8 cellular contexts compared by ENCODE assay signal in genomic region chrX:70133303-70134115, GRCh38. TPM values are rescaled to one million over a fixed set of nuclear protein-coding genes. Genes with fewer than 3 reads are reported as not detected.
A peak's percentile ranks its signal among the peaks of the same experiment; 100 is the strongest.
DNase-seq lines count a peak whose midpoint lies in the region; ATAC-seq and TF ChIP-seq lines count a peak whose summit lies in the region.

Gene IGBP1, plus strand, starts transcription at chrX:70133447. Its CDS starts 501 bp downstream, at chrX:70133948.

- DNase-seq in NCI-H1417 (lab: John Stamatoyannopoulos, UW), result peak; percentile 79 to 94 (median 81)
- peak; percentile 75 for DNase-seq in T follicular helper cell (ENCODE audit: low read depth)
- DNase-seq in adipocyte (ENCODE audit: low read depth), result peak; percentile 87
- DNase-seq in heart left ventricle, result peak; percentile 77 to 86 (median 84)
- DNase-seq in posterior cingulate gyrus, result peak; percentile 68 to 97 (median 76)
- peak; percentile 84 to 85 for DNase-seq in upper lobe of left lung

- peak within 1 kb of the TSS; percentile 65 for H3K4me3 ChIP-seq in GM12875 (ENCODE audit: low read depth, low read length)
- peak within 1 kb of the TSS; percentile 89 for H3K4me3 ChIP-seq in adipocyte (ENCODE audit: low read length)
- H3K4me3 ChIP-seq in heart left ventricle, result peak within 1 kb of the TSS; percentile 49 to 90 (median 77)
- H3K4me3 ChIP-seq in upper lobe of left lung, result peak within 1 kb of the TSS; percentile 36 to 81 (median 74)

- intact Hi-C loops in heart left ventricle (cut with DNase I) (loop anchor here in 1 of 10 donors (10.0 kb wide), 1 partner anchor 151 kb away; the partner anchor contains the start of genes PDZD11 and RAB41), posterior cingulate gyrus (cut with DNase I) (loop anchor here (2.0 kb wide), 1 partner anchor 299 kb away; no protein-coding TSS in a partner anchor)

- TF ChIP-seq POLR2A in heart left ventricle (IDR thresholded peaks at IDR 0.05) (no peak), upper lobe of left lung (IDR thresholded peaks at IDR 0.05) (peak in 1 of 4 donors; percentile 59)

- peak within 1 kb of the TSS; percentile 86 for H3K9ac ChIP-seq in adipocyte (ENCODE audit: low read length)

- peak within 1 kb of the TSS; percentile 55 to 91 (median 80) for H3K27ac ChIP-seq in heart left ventricle
- peak within 1 kb of the TSS; percentile 85 to 88 (median 86) for H3K27ac ChIP-seq in upper lobe of left lung

- 0 to 42% (median 15%) methylated on average over 59 of the region's 59 CpGs for WGBS in heart left ventricle, 4 donors
- WGBS in upper lobe of left lung, 2 donors, result 1 to 36% methylated on average over 16 to 58 of the region's 59 CpGs

- H3K4me1 ChIP-seq in adipocyte (ENCODE audit: control insufficient read depth, insufficient read depth, low read length) (peaks cover 17% of the 10 kb centered on the region), heart left ventricle (peaks cover 0 to 18% (median 5%) of the 10 kb centered on the region in 12 donors), upper lobe of left lung (peaks cover 12 to 23% (median 15%) of the 10 kb centered on the region in 4 donors)

- TF ChIP-seq EP300 in upper lobe of left lung (IDR thresholded peaks at IDR 0.05), result no peak

- TF ChIP-seq CTCF in GM12875 (IDR thresholded peaks at IDR 0.05; ENCODE audit: borderline replicate concordance, insufficient read depth, low read depth, low read length) (peak; percentile 60), heart left ventricle (IDR thresholded peaks at IDR 0.05) (peak; percentile 41 to 76 (median 57)), upper lobe of left lung (IDR thresholded peaks at IDR 0.05) (peak; percentile 42 to 67 (median 54))

- ATAC-seq in HG02763 (IDR thresholded peaks at IDR 0.05; ENCODE audit: unreplicated experiment), result peak; percentile 92
- ATAC-seq in heart left ventricle, result peak; percentile 92 to 97 (median 93)
- peak; percentile 93 to 97 for ATAC-seq in upper lobe of left lung (ENCODE audit: low FRiP score in 2 of 2)

- H3K9me3 ChIP-seq in adipocyte (ENCODE audit: control insufficient read depth, low read length) (no peaks in the 10 kb centered on the region), heart left ventricle (no peaks in the 10 kb centered on the region), upper lobe of left lung (no peaks in the 10 kb centered on the region)

- H3K36me3 ChIP-seq in adipocyte (ENCODE audit: control insufficient read depth, insufficient read depth, low read length, severe bottlenecking) (peaks cover 5% of the 10 kb centered on the region), heart left ventricle (peaks cover 0 to 12% (median 5%) of the 10 kb centered on the region in 9 donors), upper lobe of left lung (peaks cover 0 to 5% (median 0%) of the 10 kb centered on the region in 4 donors)

- H3K27me3 ChIP-seq in adipocyte (replicated peaks; ENCODE audit: control insufficient read depth, insufficient read depth, low read length) (peaks cover 6% of the 10 kb centered on the region), heart left ventricle (no peaks in the 10 kb centered on the region), upper lobe of left lung (no peaks in the 10 kb centered on the region)

RNA-seq across cellular contexts. Expression of gene IGBP1, which starts in this region (rescaled TPM):
- total RNA-seq in heart left ventricle (10 to 100 TPM; 36.4 to 52.7 (median 45.5) TPM), upper lobe of left lung (10 to 100 TPM; 35.3 to 62.1 (median 46.6) TPM)
- 10 to 100 TPM; 28.2 to 56.5 TPM for polyA plus RNA-seq in heart left ventricle

Comparison
In these comparisons a context has a peak if more than half of its experiments do, and no peak if none do; other contexts are left out.
1. Peak in every context shown above with its lines: DNase-seq, ATAC-seq, H3K4me3 ChIP-seq and H3K27ac ChIP-seq.